Comparison of ENCODE assay signal across 1 cellular context in the genomic region with DNA sequence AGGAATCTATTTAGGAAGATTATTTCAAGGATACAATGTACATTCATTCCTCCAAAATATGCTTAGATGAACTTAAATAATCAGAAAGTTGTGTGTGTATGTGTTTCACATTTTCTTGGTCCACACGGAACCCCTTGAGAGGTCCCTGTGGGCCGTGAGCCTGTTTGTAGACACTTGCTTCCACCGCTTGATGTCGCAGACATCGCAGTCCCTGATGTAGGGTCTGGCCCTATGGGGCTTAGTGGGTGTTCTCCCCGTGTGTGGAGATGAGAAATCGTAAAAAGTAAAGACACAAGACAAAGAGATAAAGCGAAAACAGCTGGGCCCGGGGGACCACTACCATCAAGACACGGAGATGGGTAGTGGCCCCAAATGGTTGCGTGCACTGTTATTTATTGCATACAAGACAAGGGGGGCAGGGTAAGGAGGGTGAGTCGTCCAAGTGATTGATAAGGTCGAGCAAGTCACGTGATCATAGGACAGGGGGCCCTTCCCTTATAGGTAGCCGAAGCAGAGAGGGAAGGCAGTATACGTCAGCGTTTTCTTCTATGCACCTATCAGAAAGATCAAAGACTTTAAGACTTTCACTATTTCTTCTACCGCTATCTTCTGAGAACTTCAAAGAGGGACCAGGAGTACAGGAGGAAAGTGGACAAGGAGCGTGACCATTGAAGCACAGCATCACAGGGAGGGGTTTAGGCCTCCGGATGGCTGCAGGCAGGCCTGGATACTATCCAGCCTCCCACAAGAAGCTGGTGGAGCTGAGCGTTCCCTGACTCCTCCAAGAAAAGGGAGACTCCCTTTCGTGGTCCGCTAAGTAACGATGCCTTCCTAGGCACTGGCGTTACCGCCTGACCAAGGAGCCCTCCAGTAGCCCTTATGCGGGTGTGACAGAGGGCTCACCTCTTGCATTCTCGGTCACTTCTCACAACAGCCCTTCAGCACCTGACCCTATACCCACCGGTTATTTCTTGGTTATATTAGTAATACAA.
TF ChIP-seq lines count a peak whose summit lies in the region.

No MANE protein-coding gene starts in this region.

TF ChIP-seq in IMR-90, 13 proteins besides CTCF, POLR2A, EP300 and RAD21:
- TF ChIP-seq MAFK (IDR thresholded peaks at IDR 0.05; ENCODE audit: low read depth, low read length): no peak
- no peak for TF ChIP-seq SMC3 (IDR thresholded peaks at IDR 0.05; ENCODE audit: low read depth, low read length)
- no peak for TF ChIP-seq MAZ (IDR thresholded peaks at IDR 0.05; ENCODE audit: borderline replicate concordance, low read depth, low read length)
- TF ChIP-seq, protein P1, sequence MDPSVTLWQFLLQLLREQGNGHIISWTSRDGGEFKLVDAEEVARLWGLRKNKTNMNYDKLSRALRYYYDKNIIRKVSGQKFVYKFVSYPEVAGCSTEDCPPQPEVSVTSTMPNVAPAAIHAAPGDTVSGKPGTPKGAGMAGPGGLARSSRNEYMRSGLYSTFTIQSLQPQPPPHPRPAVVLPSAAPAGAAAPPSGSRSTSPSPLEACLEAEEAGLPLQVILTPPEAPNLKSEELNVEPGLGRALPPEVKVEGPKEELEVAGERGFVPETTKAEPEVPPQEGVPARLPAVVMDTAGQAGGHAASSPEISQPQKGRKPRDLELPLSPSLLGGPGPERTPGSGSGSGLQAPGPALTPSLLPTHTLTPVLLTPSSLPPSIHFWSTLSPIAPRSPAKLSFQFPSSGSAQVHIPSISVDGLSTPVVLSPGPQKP (IDR thresholded peaks at IDR 0.05; ENCODE audit: borderline replicate concordance, low read depth, low read length): no peak
- no peak for TF ChIP-seq MXI1 (IDR thresholded peaks at IDR 0.05; ENCODE audit: borderline replicate concordance, low read depth, low read length)
- TF ChIP-seq CHD1 (IDR thresholded peaks at IDR 0.05; ENCODE audit: low read depth, low read length): no peak
- no peak for TF ChIP-seq BHLHE40 (IDR thresholded peaks at IDR 0.05; ENCODE audit: low read depth, low read length)
- no peak for TF ChIP-seq FOS (IDR thresholded peaks at IDR 0.05; ENCODE audit: low read depth, low read length)
- no peak for TF ChIP-seq NFE2L2 (IDR thresholded peaks at IDR 0.05; ENCODE audit: low read depth, low read length)
- no peak for TF ChIP-seq RCOR1 (IDR thresholded peaks at IDR 0.05; ENCODE audit: insufficient replicate concordance, low read length)
- TF ChIP-seq CEBPB (IDR thresholded peaks at IDR 0.05; ENCODE audit: low read depth, low read length): no peak
- no peak for TF ChIP-seq USF2 (IDR thresholded peaks at IDR 0.05; ENCODE audit: low read depth, low read length)
- TF ChIP-seq RFX5 (IDR thresholded peaks at IDR 0.05; ENCODE audit: low read depth, low read length): no peak
